Comparison of ENCODE assay signal across 7 cellular contexts in genomic region chr14:92240658-92241057, GRCh38.
"Had no signal": no experiment of that assay in that cellular context is flagged by ENCODE, and none has a peak within 500 bp of the region (broad histone marks: within the 10 kb centered on the region; RNA-seq: fewer than 3 reads in every experiment).

No MANE protein-coding gene starts in this region.

- FAIRE-seq: HepG2, HTR-8/SVneo had no signal

- ATAC-seq: HepG2 had no signal

- H3K4me2 ChIP-seq: KMS-11 had no signal

- DNase-seq: IMR-90, KBM-7, KG1 had no signal

- H3K9ac ChIP-seq: KMS-11 had no signal

- H3K27ac ChIP-seq: HL-60, KMS-11 had no signal
